Comparison of ENCODE assay signal across 1 cellular context in the genomic region with DNA sequence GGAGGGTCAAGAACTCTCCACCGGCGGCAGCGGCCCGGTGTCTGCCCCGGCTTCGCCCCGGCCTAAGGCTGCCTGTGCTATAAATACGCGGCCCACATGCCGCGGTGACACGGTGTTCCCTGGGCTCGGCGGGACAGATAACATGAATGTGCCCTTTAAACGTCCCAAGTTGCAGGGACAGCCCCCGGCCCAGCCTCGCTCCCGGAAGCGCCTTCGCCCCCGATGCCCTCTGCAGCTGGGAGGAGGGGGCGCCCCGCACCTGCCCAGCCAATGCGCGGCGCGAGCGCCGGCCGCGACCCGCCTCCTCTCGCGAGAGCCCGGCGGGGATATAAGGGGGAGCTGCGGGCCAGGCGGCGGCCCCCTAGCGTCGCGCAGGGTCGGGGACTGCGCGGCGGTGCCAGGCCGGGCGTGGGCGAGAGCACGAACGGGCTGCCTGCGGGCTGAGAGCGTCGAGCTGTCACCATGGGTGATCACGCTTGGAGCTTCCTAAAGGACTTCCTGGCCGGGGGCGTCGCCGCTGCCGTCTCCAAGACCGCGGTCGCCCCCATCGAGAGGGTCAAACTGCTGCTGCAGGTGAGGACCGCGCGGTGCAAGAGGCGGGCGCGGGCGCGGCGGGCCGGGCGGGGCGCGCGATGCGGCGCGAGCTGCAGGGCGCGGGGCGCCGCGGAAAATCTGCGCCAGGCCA.
TF ChIP-seq lines count a peak whose summit lies in the region.

Gene SLC25A4 (plus strand): TSS at position 356 of the 685 bp plus-strand sequence. CDS start 107 bp downstream, at position 463.

TF ChIP-seq in WTC11, 78 proteins besides CTCF, POLR2A, EP300 and RAD21 (continued from another document):
- TF ChIP-seq ATF3 (CRISPR knock-in tag; conservative IDR thresholded peaks at IDR 0.05) (no peak), ETV6 (CRISPR knock-in tag; IDR thresholded peaks at IDR 0.05) (peak; percentile 90; the same call in 1 of the 2 replicates), FOXP1 (CRISPR knock-in tag; IDR thresholded peaks at IDR 0.05; ENCODE audit: borderline replicate concordance) (peak; percentile 93), TEAD1 (CRISPR knock-in tag; IDR thresholded peaks at IDR 0.05) (peak; percentile 67)
